1 cellular context compared by ENCODE assay signal in genomic region chr3:132659000-132659369, GRCh38.
TF ChIP-seq lines count a peak whose summit lies in the region.

No MANE protein-coding gene starts in this region.

TF ChIP-seq in K562, 482 proteins besides CTCF, POLR2A, EP300 and RAD21 (continued from another document):
- TF ChIP-seq HNRNPK (IDR thresholded peaks at IDR 0.05; ENCODE audit: low read depth, low read length, poor library complexity, severe bottlenecking), result no peak
